Comparison of ENCODE assay signal across 26 cellular contexts in the genomic region with DNA sequence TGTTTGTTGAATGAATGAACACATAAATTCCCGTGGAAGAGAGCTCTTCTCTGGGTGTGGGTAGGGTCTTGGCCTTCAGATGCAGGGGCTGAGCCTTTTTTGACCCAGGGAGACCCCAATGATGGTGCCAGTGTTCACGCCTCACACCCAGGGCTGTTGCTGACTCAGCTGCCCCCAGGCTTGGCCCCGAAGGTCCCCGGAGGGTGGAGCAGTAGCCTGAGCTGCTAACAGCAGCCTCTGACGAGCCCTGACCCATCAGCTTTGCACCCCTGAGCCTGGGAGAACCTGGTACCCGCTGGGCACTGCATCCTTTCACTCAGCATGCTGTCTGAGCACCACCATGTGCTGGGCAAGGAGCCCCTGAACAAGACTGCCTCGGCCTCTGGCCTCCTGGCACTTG. TPM values are rescaled to one million over a fixed set of nuclear protein-coding genes. Genes with fewer than 3 reads are reported as not detected.
"Had no signal": no experiment of that assay in that cellular context is flagged by ENCODE, and none has a peak within 500 bp of the region (broad histone marks: within the 10 kb centered on the region; RNA-seq: fewer than 3 reads in every experiment).

No MANE protein-coding gene starts in this region.

- FAIRE-seq: keratinocyte, pancreas, small intestine, urothelium cell line had no signal

- H2AFZ ChIP-seq: neural progenitor cell had no signal

- H3K9me3 ChIP-seq: left lung, lower lobe of right lung, pancreas, prostate gland, sigmoid colon, spleen, suprapubic skin, thoracic aorta, tibial artery, upper lobe of right lung had no signal

- H3K36me3 ChIP-seq: neural progenitor cell, pancreas, prostate gland, sigmoid colon, suprapubic skin, thoracic aorta, tibial artery, upper lobe of right lung had no signal

- H3K4me3 ChIP-seq: left lung, lower lobe of right lung, neural progenitor cell, pancreas, prostate gland, sigmoid colon, spleen, suprapubic skin, thoracic aorta, tibial artery, upper lobe of right lung had no signal

- H3K27ac ChIP-seq: left lung, lower lobe of right lung, neural progenitor cell, pancreas, prostate gland, sigmoid colon, spleen, suprapubic skin, thoracic aorta, tibial artery, upper lobe of right lung had no signal

- H3K4me1 ChIP-seq: left lung, lower lobe of right lung, pancreas, prostate gland, tibial artery, upper lobe of right lung had no signal

- DNase-seq: hippocampal formation; kidney glomerular epithelial cell; left colon; left lung; lower lobe of right lung; mammary epithelial cell; mesenchymal stem cell; naive B cell; natural killer cell; nephron progenitor cell; posterior cingulate gyrus; retina; sigmoid colon; small intestine; spleen; stimulated activated CD4-positive, alpha-beta T cell treated with anti-CD3 and anti-CD28 coated beads, Interleukin-4, amount 100 ng/mL, for 24 hours; stimulated activated naive CD4-positive, alpha-beta T cell; tibial artery; upper lobe of right lung had no signal

- H3K9ac ChIP-seq: neural progenitor cell had no signal

- H3K27me3 ChIP-seq: neural progenitor cell, pancreas, sigmoid colon, spleen, suprapubic skin, upper lobe of right lung had no signal

- H3K4me2 ChIP-seq: neural progenitor cell had no signal

RNA-seq across cellular contexts. Expression of gene NFAM1, which starts 23.9 kb away (rescaled TPM):
- polyA plus RNA-seq: keratinocyte, mammary epithelial cell had no signal
